In the genomic region with DNA sequence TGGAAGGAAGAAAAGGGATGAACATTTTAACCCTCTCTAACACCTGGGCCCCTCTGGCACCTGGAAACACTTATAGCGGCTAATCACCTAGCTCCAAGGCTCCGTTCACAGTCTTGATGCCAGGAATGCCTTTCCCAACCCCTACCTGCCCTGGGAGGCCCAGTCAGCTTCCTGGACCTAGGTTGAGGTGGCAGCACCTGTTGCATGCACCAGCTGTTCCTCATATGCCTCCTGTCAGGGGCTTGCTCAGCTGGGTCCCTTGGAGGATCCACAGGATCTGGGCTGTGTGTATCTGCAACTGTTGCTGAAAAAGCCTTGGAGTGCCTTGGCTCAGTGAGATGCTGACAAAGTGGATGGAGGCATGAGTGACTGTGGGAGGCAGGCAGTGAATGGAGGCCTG, we compare ENCODE assay signal across 29 cellular contexts. TPM values are rescaled to one million over a fixed set of nuclear protein-coding genes. Genes with fewer than 3 reads are reported as not detected.
"Had no signal": no experiment of that assay in that cellular context is flagged by ENCODE, and none has a peak within 500 bp of the region (broad histone marks: within the 10 kb centered on the region; RNA-seq: fewer than 3 reads in every experiment).

No MANE protein-coding gene starts in this region.

- H3K4me3 ChIP-seq: SJSA1 had no signal

- DNase-seq: activated B cell treated with CpG ODN at 0.5 μM for 24 hours; activated CD4-positive, alpha-beta memory T cell treated with anti-CD3 and anti-CD28 coated beads, Interleukin-2, amount 10 ng/mL, durations not matched to agents 7 days and 5 days; activated CD4-positive, alpha-beta T cell treated with anti-CD3 and anti-CD28 coated beads for 1 hour; activated CD4-positive, alpha-beta T cell treated with anti-CD3 and anti-CD28 coated beads for 48 hours; activated CD8-positive, alpha-beta memory T cell treated with anti-CD3 and anti-CD28 coated beads for 24 hours; activated CD8-positive, alpha-beta memory T cell treated with anti-CD3 and anti-CD28 coated beads, Interleukin-2, amount 10 ng/mL, durations not matched to agents 7 days and 5 days; activated CD8-positive, alpha-beta memory T cell treated with anti-CD3 and anti-CD28 coated beads, Interleukin-2, amount 50 U/mL, for 48 hours; activated effector memory CD4-positive, alpha-beta T cell treated with Interleukin-2 at 50 U/mL for 16 hours; activated naive CD4-positive, alpha-beta T cell treated with anti-CD3 and anti-CD28 coated beads, Interleukin-2, amount 10 ng/mL, durations not matched to agents 7 days and 5 days; activated naive CD8-positive, alpha-beta T cell treated with anti-CD3 and anti-CD28 coated beads, Interleukin-2, amount 50 U/mL, for 24 hours; activated T-cell treated with anti-CD3 and anti-CD28 coated beads, Interleukin-2, amount 50 U/mL, for 48 hours; anterior cingulate cortex; central memory CD4-positive, alpha-beta T cell; MM.1S; NCI-H1092 treated with DMSO at 0.1 percent for 48 hours; NCI-H146; NCI-H187; NCI-H2029 treated with DMSO at 0.1 percent for 48 hours; NCI-H2107; NCI-H226; NCI-H446 treated with DMSO at 0.1 percent for 48 hours; SHP77 treated with DMSO at 0.1 percent for 48 hours; SK-N-SH had no signal

- H3K36me3 Mint-ChIP-seq: activated CD8-positive, alpha-beta memory T cell treated with anti-CD3 and anti-CD28 coated beads, Interleukin-2, amount 10 ng/mL, durations not matched to agents 7 days and 5 days; activated naive CD8-positive, alpha-beta T cell; brain had no signal

- H3K27me3 Mint-ChIP-seq: activated naive CD8-positive, alpha-beta T cell; activated naive CD8-positive, alpha-beta T cell treated with anti-CD3 and anti-CD28 coated beads, Interleukin-2, amount 50 U/mL, for 24 hours; brain had no signal

- H3K27ac Mint-ChIP-seq: activated B cell treated with CpG ODN at 0.5 μM for 24 hours; activated CD4-positive, alpha-beta memory T cell treated with anti-CD3 and anti-CD28 coated beads, Interleukin-2, amount 10 ng/mL, durations not matched to agents 7 days and 5 days; activated CD8-positive, alpha-beta memory T cell treated with anti-CD3 and anti-CD28 coated beads, Interleukin-2, amount 10 ng/mL, durations not matched to agents 7 days and 5 days; activated naive CD4-positive, alpha-beta T cell treated with anti-CD3 and anti-CD28 coated beads, Interleukin-2, amount 10 ng/mL, durations not matched to agents 7 days and 5 days; activated naive CD8-positive, alpha-beta T cell; activated naive CD8-positive, alpha-beta T cell treated with anti-CD3 and anti-CD28 coated beads, Interleukin-2, amount 50 U/mL, for 24 hours; T-helper 1 cell treated with Interleukin-12 subunit alpha and Interleukin-12 subunit beta and Interleukin-4 antibody, amounts not matched to agents 30 μg/mL and 1 μg/mL, for 36 hours had no signal

- H3K4me3 Mint-ChIP-seq: activated CD4-positive, alpha-beta memory T cell treated with anti-CD3 and anti-CD28 coated beads, Interleukin-2, amount 10 ng/mL, durations not matched to agents 7 days and 5 days; activated CD8-positive, alpha-beta memory T cell treated with anti-CD3 and anti-CD28 coated beads, Interleukin-2, amount 10 ng/mL, durations not matched to agents 7 days and 5 days; activated naive CD4-positive, alpha-beta T cell treated with anti-CD3 and anti-CD28 coated beads, Interleukin-2, amount 10 ng/mL, durations not matched to agents 7 days and 5 days; activated naive CD8-positive, alpha-beta T cell; activated naive CD8-positive, alpha-beta T cell treated with anti-CD3 and anti-CD28 coated beads, Interleukin-2, amount 50 U/mL, for 24 hours; T-helper 1 cell treated with Interleukin-12 subunit alpha and Interleukin-12 subunit beta and Interleukin-4 antibody, amounts not matched to agents 30 μg/mL and 1 μg/mL, for 36 hours had no signal

- H3K4me2 ChIP-seq: KMS-11, SK-N-SH had no signal

- H3K9ac ChIP-seq: KMS-11, SK-N-SH had no signal

- H3K9me3 Mint-ChIP-seq: activated B cell treated with CpG ODN at 0.5 μM for 24 hours; activated CD4-positive, alpha-beta memory T cell treated with anti-CD3 and anti-CD28 coated beads, Interleukin-2, amount 10 ng/mL, durations not matched to agents 7 days and 5 days; activated naive CD4-positive, alpha-beta T cell treated with anti-CD3 and anti-CD28 coated beads, Interleukin-2, amount 10 ng/mL, durations not matched to agents 7 days and 5 days; activated naive CD8-positive, alpha-beta T cell treated with anti-CD3 and anti-CD28 coated beads, Interleukin-2, amount 50 U/mL, for 24 hours; T-helper 1 cell treated with Interleukin-12 subunit alpha and Interleukin-12 subunit beta and Interleukin-4 antibody, amounts not matched to agents 30 μg/mL and 1 μg/mL, for 36 hours had no signal

- H3K9me3 ChIP-seq: SJSA1, SK-N-SH had no signal

- H3K27me3 ChIP-seq: SJSA1 had no signal

- H3K4me1 ChIP-seq: SJSA1 had no signal

- H3K9me2 ChIP-seq: SK-N-SH had no signal

- H3K27ac ChIP-seq: KMS-11, SJSA1 had no signal

- ATAC-seq: activated CD8-positive, alpha-beta memory T cell treated with anti-CD3 and anti-CD28 coated beads, Interleukin-2, amount 10 ng/mL, durations not matched to agents 7 days and 5 days; activated naive CD8-positive, alpha-beta T cell treated with anti-CD3 and anti-CD28 coated beads, Interleukin-2, amount 50 U/mL, for 24 hours; Panc1 had no signal

- H3K36me3 ChIP-seq: SJSA1 had no signal

RNA-seq across cellular contexts. Expression of gene SYN1, which starts 5.7 kb away (rescaled TPM):
- total RNA-seq: activated B cell treated with CpG ODN at 0.5 μM for 24 hours had no signal
